ENCODE assay signal across 31 cellular contexts in the genomic region with DNA sequence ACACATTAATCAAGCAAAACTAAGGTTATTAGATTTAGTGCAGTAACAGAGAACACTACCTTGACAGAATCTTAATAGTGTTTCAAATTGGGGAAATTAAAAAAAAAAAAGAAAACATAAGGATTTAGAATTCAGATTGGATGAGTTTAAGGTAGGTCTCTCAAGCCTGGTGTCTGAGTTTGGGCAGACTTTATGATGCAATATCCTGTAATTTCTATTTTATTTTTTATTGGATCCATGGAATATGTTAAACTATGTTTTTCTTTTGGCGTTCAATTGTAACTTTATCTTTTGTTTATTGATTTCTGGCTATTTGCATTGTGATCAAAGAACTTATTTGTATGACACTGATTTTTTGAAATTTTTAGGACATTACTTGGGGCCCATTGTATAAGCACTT.
"Had no signal": no experiment of that assay in that cellular context is flagged by ENCODE, and none has a peak within 500 bp of the region (broad histone marks: within the 10 kb centered on the region; RNA-seq: fewer than 3 reads in every experiment).

No MANE protein-coding gene starts in this region.

- H3K4me3 ChIP-seq: ascending aorta, cardiac muscle cell had no signal

- H3K36me3 ChIP-seq: ascending aorta, cardiac muscle cell had no signal

- H3K9me3 ChIP-seq: ascending aorta had no signal

- H3K27me3 ChIP-seq: ascending aorta, cardiac muscle cell had no signal

- H3K4me1 ChIP-seq: ascending aorta had no signal

- ATAC-seq: activated CD8-positive, alpha-beta T cell treated with anti-CD3 and anti-CD28 coated beads for 36 hours; activated naive CD8-positive, alpha-beta T cell treated with anti-CD3 and anti-CD28 coated beads, Interleukin-2, amount 50 U/mL, for 24 hours; activated T-cell treated with anti-CD3 and anti-CD28 coated beads, Interleukin-2, amount 50 U/mL, for 4 hours; activated T-cell treated with anti-CD3 and anti-CD28 coated beads, Interleukin-2, amount 50 U/mL, for 72 hours; activated T-helper 17 cell treated with anti-CD3 and anti-CD28 coated beads, Interleukin-2, amount 50 U/mL, for 72 hours had no signal

- DNase-seq: activated B cell treated with CpG ODN at 0.5 μM for 24 hours; activated CD4-positive, alpha-beta memory T cell treated with anti-CD3 and anti-CD28 coated beads for 36 hours; activated CD4-positive, alpha-beta T cell treated with anti-CD3 and anti-CD28 coated beads for 4 hours; activated CD4-positive, alpha-beta T cell treated with anti-CD3 and anti-CD28 coated beads, Interleukin-2, amount 10 ng/mL, durations not matched to agents 24 days and 14 days; activated CD4-positive, alpha-beta T cell treated with anti-CD3 and anti-CD28 coated beads, Interleukin-2, amount 50 U/mL, for 1 hour; activated CD4-positive, alpha-beta T cell treated with anti-CD3 and anti-CD28 coated beads, Interleukin-2, amount 50 U/mL, for 4 hours; activated CD4-positive, CD25-positive, alpha-beta regulatory T cell treated with anti-CD3 and anti-CD28 coated beads, Interleukin-2, amount 50 U/mL, for 72 hours; activated CD8-positive, alpha-beta memory T cell treated with anti-CD3 and anti-CD28 coated beads, Interleukin-2, amount 50 U/mL, for 4 hours; activated CD8-positive, alpha-beta T cell treated with anti-CD3 and anti-CD28 coated beads for 36 hours; activated effector memory CD4-positive, alpha-beta T cell treated with anti-CD3 and anti-CD28 coated beads, Interleukin-2, amount 50 U/mL, for 16 hours; activated gamma-delta T cell treated with Interleukin-2 at 50 U/mL for 16 hours; activated naive CD4-positive, alpha-beta T cell; activated naive CD4-positive, alpha-beta T cell treated with anti-CD3 and anti-CD28 coated beads for 36 hours; activated naive CD8-positive, alpha-beta T cell treated with anti-CD3 and anti-CD28 coated beads, Interleukin-2, amount 10 ng/mL, durations not matched to agents 7 days and 5 days; activated naive CD8-positive, alpha-beta T cell treated with anti-CD3 and anti-CD28 coated beads, Interleukin-2, amount 50 U/mL, for 24 hours; activated T-cell treated with anti-CD3 and anti-CD28 coated beads for 4 hours; activated T-cell treated with anti-CD3 and anti-CD28 coated beads, Interleukin-2, amount 50 U/mL, for 1 hour; activated T-cell treated with anti-CD3 and anti-CD28 coated beads, Interleukin-2, amount 50 U/mL, for 4 hours; activated T-cell treated with anti-CD3 and anti-CD28 coated beads, Interleukin-2, amount 50 U/mL, for 72 hours; amygdala; anterior cingulate cortex; caudate nucleus; T-helper 2 cell; T-helper 9 cell had no signal

- FAIRE-seq: bronchial epithelial cell, colon, TTC549 had no signal

- H3K27ac ChIP-seq: ascending aorta, cardiac muscle cell, VCaP had no signal
